1 cellular context compared by ENCODE assay signal in the genomic region with DNA sequence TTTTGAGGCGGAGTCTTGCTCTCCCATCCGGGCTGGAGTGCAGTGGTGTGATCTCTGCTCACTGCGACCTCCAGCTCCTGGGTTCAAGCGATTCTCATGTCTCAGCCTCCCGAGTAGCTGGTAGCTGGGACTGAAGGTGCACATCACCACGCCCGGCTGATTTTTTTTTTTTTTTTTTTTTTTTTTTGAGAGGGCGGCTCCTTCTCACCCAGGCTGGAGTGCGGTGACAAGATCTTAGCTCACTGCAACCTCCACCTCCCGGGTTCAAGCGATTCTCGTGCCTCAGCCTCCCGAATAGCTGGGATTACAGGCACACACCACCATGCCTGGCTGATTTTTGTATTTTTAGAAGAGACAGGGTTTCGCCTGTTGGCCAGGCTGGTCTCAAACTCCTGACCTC.
TF ChIP-seq lines count a peak whose summit lies in the region.

No MANE protein-coding gene starts in this region.

TF ChIP-seq in HEK293T, 16 proteins besides CTCF, POLR2A, EP300 and RAD21:
- TF ChIP-seq ZNF384 (IDR thresholded peaks at IDR 0.05), result peak; percentile 78; the same call in 1 of the 2 replicates
